9 cellular contexts compared by ENCODE assay signal in genomic region chr2:200272320-200272719, GRCh38.
"Had no signal": no experiment of that assay in that cellular context is flagged by ENCODE, and none has a peak within 500 bp of the region (broad histone marks: within the 10 kb centered on the region; RNA-seq: fewer than 3 reads in every experiment).

No MANE protein-coding gene starts in this region.

- H3K4me2 ChIP-seq: GM23338 had no signal

- H3K36me3 ChIP-seq: HAP-1 had no signal

- H2AFZ ChIP-seq: GM23338 had no signal

- DNase-seq: H7, HFFc6, KBM-7 had no signal

- H3K27ac Mint-ChIP-seq: GM23338, HFFc6, IgD-negative memory B cell had no signal

- H3K27me3 Mint-ChIP-seq: IgD-negative memory B cell had no signal

- ATAC-seq: GM23338, HCT116 had no signal

- FAIRE-seq: H1, HTR-8/SVneo had no signal

- H3K36me3 Mint-ChIP-seq: IgD-negative memory B cell had no signal

- H3K9me3 Mint-ChIP-seq: GM23338, HFFc6, IgD-negative memory B cell had no signal

- H3K4me3 ChIP-seq: GM23338, HAP-1 had no signal

- H3K9me3 ChIP-seq: HAP-1 had no signal

- H3K4me3 Mint-ChIP-seq: GM23338, HFFc6, IgD-negative memory B cell had no signal
